10 cellular contexts compared by ENCODE assay signal in genomic region chr16:88809676-88810165, GRCh38. TPM values are rescaled to one million over a fixed set of nuclear protein-coding genes. Genes with fewer than 3 reads are reported as not detected.
DNase-seq lines count a peak whose midpoint lies in the region; ATAC-seq, FAIRE-seq and TF ChIP-seq lines count a peak whose summit lies in the region.
"Had no signal": no experiment of that assay in that cellular context is flagged by ENCODE, and none has a peak within 500 bp of the region (broad histone marks: within the 10 kb centered on the region; RNA-seq: fewer than 3 reads in every experiment).

No MANE protein-coding gene starts in this region.

- CTCF ChIA-PET in SK-N-SH (lab: Yijun Ruan, JAX), result interaction anchor here (0.9 to 9.1 kb wide), 6 partner anchors 9 to 360 kb away, joined by 3 to 82 read pairs (median 11); partner anchors contain the start of genes CDH15, GALNS and TRAPPC2L

- H3F3A ChIP-seq in SK-N-SH (replicated peaks; ENCODE audit: insufficient read depth), result peaks cover 25% of the 10 kb centered on the region

- H3K4me2 ChIP-seq in SK-N-SH (peak overlapping the region; percentile 98; the same call in 1 of the 2 replicates), astrocyte (ENCODE audit: low read length) (peak overlapping the region; percentile 98)

- no peaks in the 10 kb centered on the region for H3K9me3 Mint-ChIP-seq in astrocyte (ENCODE audit: unreplicated experiment)

- DNase-seq in SK-N-SH (no peak), LNCaP clone FGC (ENCODE audit: low read depth) (no peak), astrocyte (ENCODE audit: low read depth) (no peak), psoas muscle (peak; percentile 11 to 45), NCI-H1092 (lab: John Stamatoyannopoulos, UW) (no peak)
- DNase-seq: retina, SIG-M5 had no signal

- intact Hi-C loops in psoas muscle (cut with DNase I), result loop anchor here (5.0 to 10.0 kb wide), 5 partner anchors 48 to 408 kb away; partner anchors contain the start of genes ACSF3 (in 2 of the 2), GALNS (in 1 of the 2), TRAPPC2L (in 1 of the 2) and ZNF778 (in 1 of the 2)

- no peaks in the 10 kb centered on the region for H3K27me3 Mint-ChIP-seq in astrocyte (ENCODE audit: low read depth, unreplicated experiment)

- WGBS in SK-N-SH (ENCODE audit: low lambda C conversion rate), result 86% methylated on average over 2 of the region's 10 CpGs
- 72 to 81% (median 80%) methylated on average over 10 of the region's 10 CpGs for WGBS in psoas muscle, 3 donors

- peaks cover 20% of the 10 kb centered on the region for H3K79me2 ChIP-seq in SK-N-SH (ENCODE audit: insufficient read depth)
- peaks cover 43% of the 10 kb centered on the region for H3K79me2 ChIP-seq in astrocyte (ENCODE audit: insufficient read depth, low read length)

- TF ChIP-seq CTCF in SK-N-SH (IDR thresholded peaks at IDR 0.05), result no peak
- no peak for TF ChIP-seq CTCF in LNCaP clone FGC (IDR thresholded peaks at IDR 0.05; ENCODE audit: control insufficient read depth, extremely low read depth, insufficient read depth)
- TF ChIP-seq CTCF in astrocyte (IDR thresholded peaks at IDR 0.05; ENCODE audit: insufficient read depth, low read depth, low read length), result no peak
- no peak for TF ChIP-seq CTCF in psoas muscle (IDR thresholded peaks at IDR 0.05)

- peaks cover 25% of the 10 kb centered on the region for H4K20me1 ChIP-seq in SK-N-SH (ENCODE audit: insufficient read depth)
- H4K20me1 ChIP-seq in astrocyte (ENCODE audit: insufficient read depth, low read length), result peaks cover 38% of the 10 kb centered on the region

- H3K4me1 ChIP-seq in SK-N-SH (ENCODE audit: control insufficient read depth in 1 of 2, insufficient read depth in 2 of 2, low read depth in 1 of 2, low read length in 1 of 2), result peaks cover 10 to 29% of the 10 kb centered on the region in 2 experiments; a peak in 2 of 4 replicates
- H3K4me1 ChIP-seq in astrocyte (ENCODE audit: insufficient read depth, low read length), result peaks cover 24% of the 10 kb centered on the region
- peaks cover 13% of the 10 kb centered on the region for H3K4me1 ChIP-seq in psoas muscle

- no peak for FAIRE-seq in astrocyte (lab: Jason Lieb, UNC)

- H3K9me3 ChIP-seq in SK-N-SH (no peaks in the 10 kb centered on the region), astrocyte (ENCODE audit: insufficient read depth, low read depth, low read length) (no peaks in the 10 kb centered on the region), psoas muscle (no peaks in the 10 kb centered on the region)

- H3K27ac ChIP-seq in SK-N-SH (ENCODE audit: low read depth in 2 of 2, low read length in 1 of 2) (no peak overlapping the region; a peak in 1 of 4 replicates), astrocyte (ENCODE audit: low read depth, low read length) (no peak overlapping the region), psoas muscle (no peak overlapping the region)

- peaks cover 2% of the 10 kb centered on the region for H3K4me1 Mint-ChIP-seq in astrocyte (ENCODE audit: low read depth, unreplicated experiment)

- H3K9me2 ChIP-seq in SK-N-SH, result no peaks in the 10 kb centered on the region

- no peak overlapping the region for H3K27ac Mint-ChIP-seq in astrocyte (ENCODE audit: unreplicated experiment)

- H3K4me3 ChIP-seq in SK-N-SH (ENCODE audit: low read depth in 2 of 2, low read length in 1 of 2) (no peak overlapping the region), LNCaP clone FGC (ENCODE audit: low read depth, low read length) (peak overlapping the region; percentile 80), astrocyte (ENCODE audit: insufficient read depth, low read depth, low read length) (no peak overlapping the region), psoas muscle (no peak overlapping the region)

- POLR2A ChIA-PET in SK-N-SH (lab: Yijun Ruan, JAX), result interaction anchor here (0.9 to 1.0 kb wide), 2 partner anchors 11 to 17 kb away, joined by 3 to 4 read pairs; no protein-coding TSS in a partner anchor

- H3K4me3 Mint-ChIP-seq in astrocyte (ENCODE audit: unreplicated experiment), result peak overlapping the region; percentile 89

- peaks cover 0 to 32% of the 10 kb centered on the region in 2 experiments for H3K36me3 ChIP-seq in SK-N-SH (replicated peaks in 1 of 2; ENCODE audit: control insufficient read depth in 1 of 2, insufficient read depth in 2 of 2, low read length in 1 of 2)
- peaks cover 3% of the 10 kb centered on the region for H3K36me3 ChIP-seq in astrocyte (ENCODE audit: insufficient read depth, low read length)
- H3K36me3 ChIP-seq in psoas muscle (ENCODE audit: insufficient read depth in 1 of 2, low read depth in 1 of 2), result peaks cover 6 to 25% of the 10 kb centered on the region in 2 donors

- no peak overlapping the region for H2AFZ ChIP-seq in SK-N-SH (ENCODE audit: low read depth)
- no peak overlapping the region for H2AFZ ChIP-seq in astrocyte (ENCODE audit: low read depth, low read length)

- peaks cover 2% of the 10 kb centered on the region for H3K36me3 Mint-ChIP-seq in astrocyte (ENCODE audit: low read depth, unreplicated experiment)

- TF ChIP-seq EP300 in SK-N-SH (IDR thresholded peaks at IDR 0.05; ENCODE audit: borderline replicate concordance in 1 of 2, low read depth in 1 of 2, low read length in 1 of 2), result no peak

- H3K9ac ChIP-seq in SK-N-SH (no peak overlapping the region), astrocyte (ENCODE audit: low read length) (peak overlapping the region; percentile 83)

- no peak for TF ChIP-seq RAD21 in SK-N-SH (IDR thresholded peaks at IDR 0.05; ENCODE audit: low read length)

- H3K27me3 ChIP-seq in SK-N-SH (ENCODE audit: insufficient read depth) (no peaks in the 10 kb centered on the region), astrocyte (ENCODE audit: insufficient read depth, low read length) (no peaks in the 10 kb centered on the region), psoas muscle (ENCODE audit: insufficient read depth in 3 of 3, low read length in 2 of 3) (peaks cover 0 to under 1% (median 0%) of the 10 kb centered on the region in 3 donors)

- ATAC-seq in SK-N-SH treated with all-trans-retinoic acid at 6 μM for 48 hours (no peak), psoas muscle (no peak), HG03175 (IDR thresholded peaks at IDR 0.05; ENCODE audit: unreplicated experiment) (no peak), HG02981 (IDR thresholded peaks at IDR 0.05; ENCODE audit: unreplicated experiment) (no peak)

TF ChIP-seq in SK-N-SH, 30 proteins besides CTCF, POLR2A, EP300 and RAD21 (continues in another document):
- TF ChIP-seq NRF1 (IDR thresholded peaks at IDR 0.05; ENCODE audit: low read depth, low read length) (no peak), SIN3A (IDR thresholded peaks at IDR 0.05; ENCODE audit: borderline replicate concordance, low read depth, low read length) (no peak), NFIC (IDR thresholded peaks at IDR 0.05; ENCODE audit: borderline replicate concordance) (no peak), TEAD4 (IDR thresholded peaks at IDR 0.05; ENCODE audit: borderline replicate concordance, insufficient read depth) (no peak), TCF12 (IDR thresholded peaks at IDR 0.05) (no peak), TAF1 (IDR thresholded peaks at IDR 0.05; ENCODE audit: borderline replicate concordance, low read depth, low read length) (no peak), RXRA (IDR thresholded peaks at IDR 0.05; ENCODE audit: borderline replicate concordance, low read depth) (no peak), EZH2phosphoT487 (IDR thresholded peaks at IDR 0.05; ENCODE audit: borderline replicate concordance, low read depth) (no peak), JUND (IDR thresholded peaks at IDR 0.05) (no peak)

TF ChIP-seq in SK-N-SH treated with all-trans-retinoic acid at 6 μM for 48 hours, 23 proteins besides CTCF, POLR2A, EP300 and RAD21 (continues in another document):
- TF ChIP-seq POU6F1 (CRISPR knock-in tag; IDR thresholded peaks at IDR 0.05; ENCODE audit: borderline replicate concordance, low read depth) (no peak), RARB (CRISPR knock-in tag; IDR thresholded peaks at IDR 0.05) (no peak)

RNA-seq across cellular contexts. Expression of gene APRT, which starts 2.0 kb away (rescaled TPM):
- polyA plus RNA-seq in SK-N-SH (2012; rRNA removed) (178 and 192 TPM in 2 replicates), psoas muscle (100 to 1,000 TPM in 1 of 3 donors, 10 to 100 TPM in 2; 49.4 to 165 (median 66.9) TPM)
- 87.4 and 115 TPM in 2 replicates for polyA plus RNA-seq in SK-N-SH (2012; cell fraction: cytosol; rRNA removed)
- polyA plus RNA-seq in SK-N-SH (2012; cell fraction: nucleus; rRNA removed), result 186 and 231 TPM in 2 replicates
- total RNA-seq in astrocyte (132 and 143 TPM in 2 replicates), psoas muscle (10 to 100 TPM; 32.8 to 67.7 (median 55.0) TPM)

RNA-seq across cellular contexts. Expression of gene CDT1, which starts 6.1 kb away (rescaled TPM):
- polyA plus RNA-seq in SK-N-SH (2012; rRNA removed) (3.1 and 6.1 TPM in 2 replicates), psoas muscle (under 1 TPM; 0.03 to 0.13 (median 0.04) TPM)
- 1.5 and 4.3 TPM in 2 replicates for polyA plus RNA-seq in SK-N-SH (2012; cell fraction: cytosol; rRNA removed)
- polyA plus RNA-seq in SK-N-SH (2012; cell fraction: nucleus; rRNA removed), result 8.0 and 8.2 TPM in 2 replicates
- total RNA-seq in astrocyte (3.7 and 4.7 TPM in 2 replicates), psoas muscle (under 1 TPM in 3 of 4 donors, not detected in 1; 0.17 to 0.59 (median 0.25) TPM)

RNA-seq across cellular contexts. Expression of gene PIEZO1, which starts 24.7 kb away (rescaled TPM):
- 111 and 184 TPM in 2 replicates for polyA plus RNA-seq in SK-N-SH (2012; rRNA removed)
- 45.3 and 86.3 TPM in 2 replicates for polyA plus RNA-seq in SK-N-SH (2012; cell fraction: cytosol; rRNA removed)
- polyA plus RNA-seq in SK-N-SH (2012; cell fraction: nucleus; rRNA removed), result 670 and 1,039 TPM in 2 replicates
- total RNA-seq in astrocyte, result 239 and 247 TPM in 2 replicates
- total RNA-seq in psoas muscle, result 10 to 100 TPM in 2 of 4 donors, 1 to 10 TPM in 2; 8.8 to 12.6 (median 10.9) TPM
- polyA plus RNA-seq in psoas muscle, result 10 to 100 TPM in 2 of 3 donors, 1 to 10 TPM in 1; 7.2 to 26.8 (median 10.2) TPM

RNA-seq across cellular contexts. Expression of gene GALNS, which starts 47.0 kb away (rescaled TPM):
- polyA plus RNA-seq in SK-N-SH (2012; rRNA removed), result 13.8 and 16.5 TPM in 2 replicates
- polyA plus RNA-seq in SK-N-SH (2012; cell fraction: cytosol; rRNA removed), result 12.1 and 15.9 TPM in 2 replicates
- 43.5 and 44.1 TPM in 2 replicates for polyA plus RNA-seq in SK-N-SH (2012; cell fraction: nucleus; rRNA removed)
- 31.1 and 31.7 TPM in 2 replicates for total RNA-seq in astrocyte
- 10 to 100 TPM in 2 of 4 donors, 1 to 10 TPM in 2; 4.8 to 10.4 (median 9.7) TPM for total RNA-seq in psoas muscle
- 10 to 100 TPM in 2 of 3 donors, 1 to 10 TPM in 1; 9.0 to 15.4 (median 12.3) TPM for polyA plus RNA-seq in psoas muscle

RNA-seq across cellular contexts. Expression of gene TRAPPC2L, which starts 47.2 kb away (rescaled TPM):
- polyA plus RNA-seq in SK-N-SH (2012; rRNA removed), result 73.9 and 74.4 TPM in 2 replicates
- 52.1 and 63.3 TPM in 2 replicates for polyA plus RNA-seq in SK-N-SH (2012; cell fraction: cytosol; rRNA removed)
- 68.2 and 74.9 TPM in 2 replicates for polyA plus RNA-seq in SK-N-SH (2012; cell fraction: nucleus; rRNA removed)
- 59.1 and 63.0 TPM in 2 replicates for total RNA-seq in astrocyte
- total RNA-seq in psoas muscle, result 10 to 100 TPM; 38.6 to 42.6 (median 38.7) TPM
- polyA plus RNA-seq in psoas muscle, result 10 to 100 TPM; 23.9 to 30.7 (median 28.5) TPM

Comparison
In these comparisons a context has a peak if more than half of its experiments do, and no peak if none do; other contexts are left out.
1. DNase-seq: peak in psoas muscle (2 of 2); none in SK-N-SH (single experiment), LNCaP clone FGC (single experiment), astrocyte (single experiment) and NCI-H1092 (single experiment).
2. RNA of gene PIEZO1, which starts 24.7 kb away (total RNA-seq): 239 to 247 TPM in astrocyte; 8.8 to 12.6 TPM in psoas muscle; every median in the first group is over 10 times any median in the second.